In the genomic region with DNA sequence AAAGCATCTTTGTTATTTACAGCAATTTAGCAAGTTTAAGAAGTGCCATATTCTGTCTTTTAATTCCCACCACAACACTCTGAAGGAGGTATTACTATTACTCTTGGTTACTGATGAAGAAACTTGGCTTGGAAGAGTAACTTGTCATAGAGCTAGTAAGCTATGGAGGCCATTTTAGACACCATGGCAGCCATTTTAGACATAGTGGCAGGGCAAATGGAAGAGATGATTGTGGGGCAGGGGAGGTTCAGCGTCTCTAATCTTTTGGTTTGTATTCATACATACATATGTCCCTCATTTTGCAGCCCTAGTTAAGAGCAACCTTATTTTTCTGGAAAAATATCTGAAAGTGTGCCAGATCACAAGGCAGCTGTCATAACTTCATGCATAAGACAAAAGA, we compare ENCODE assay signal across 3 cellular contexts.
A peak's percentile ranks its signal among the peaks of the same experiment; 100 is the strongest.
TF ChIP-seq lines count a peak whose summit lies in the region.

No MANE protein-coding gene starts in this region.

TF ChIP-seq in GM23338, 12 proteins besides CTCF, POLR2A, EP300 and RAD21:
- TF ChIP-seq POLR2AphosphoS5 (IDR thresholded peaks at IDR 0.05; ENCODE audit: low read depth) (no peak), STAT1 (IDR thresholded peaks at IDR 0.05; ENCODE audit: unreplicated experiment) (no peak)
- TF ChIP-seq, protein P1, sequence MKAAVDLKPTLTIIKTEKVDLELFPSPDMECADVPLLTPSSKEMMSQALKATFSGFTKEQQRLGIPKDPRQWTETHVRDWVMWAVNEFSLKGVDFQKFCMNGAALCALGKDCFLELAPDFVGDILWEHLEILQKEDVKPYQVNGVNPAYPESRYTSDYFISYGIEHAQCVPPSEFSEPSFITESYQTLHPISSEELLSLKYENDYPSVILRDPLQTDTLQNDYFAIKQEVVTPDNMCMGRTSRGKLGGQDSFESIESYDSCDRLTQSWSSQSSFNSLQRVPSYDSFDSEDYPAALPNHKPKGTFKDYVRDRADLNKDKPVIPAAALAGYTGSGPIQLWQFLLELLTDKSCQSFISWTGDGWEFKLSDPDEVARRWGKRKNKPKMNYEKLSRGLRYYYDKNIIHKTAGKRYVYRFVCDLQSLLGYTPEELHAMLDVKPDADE (IDR thresholded peaks at IDR 0.05): no peak

TF ChIP-seq in HEK293, 187 proteins besides CTCF, POLR2A, EP300 and RAD21:
- TF ChIP-seq, protein P2, sequence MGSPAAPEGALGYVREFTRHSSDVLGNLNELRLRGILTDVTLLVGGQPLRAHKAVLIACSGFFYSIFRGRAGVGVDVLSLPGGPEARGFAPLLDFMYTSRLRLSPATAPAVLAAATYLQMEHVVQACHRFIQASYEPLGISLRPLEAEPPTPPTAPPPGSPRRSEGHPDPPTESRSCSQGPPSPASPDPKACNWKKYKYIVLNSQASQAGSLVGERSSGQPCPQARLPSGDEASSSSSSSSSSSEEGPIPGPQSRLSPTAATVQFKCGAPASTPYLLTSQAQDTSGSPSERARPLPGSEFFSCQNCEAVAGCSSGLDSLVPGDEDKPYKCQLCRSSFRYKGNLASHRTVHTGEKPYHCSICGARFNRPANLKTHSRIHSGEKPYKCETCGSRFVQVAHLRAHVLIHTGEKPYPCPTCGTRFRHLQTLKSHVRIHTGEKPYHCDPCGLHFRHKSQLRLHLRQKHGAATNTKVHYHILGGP (tag by site-specific recombination; IDR thresholded peaks at IDR 0.05): no peak
- 0 out of 2 replicates have a peak, but pooled peaks have one; percentile 48 for TF ChIP-seq YY1 (tag by site-specific recombination; IDR thresholded peaks at IDR 0.05)

TF ChIP-seq in H1, 55 proteins besides CTCF, POLR2A, EP300 and RAD21:
- TF ChIP-seq EGR1 (IDR thresholded peaks at IDR 0.05; ENCODE audit: borderline replicate concordance, low read depth, low read length): no peak
- TF ChIP-seq YY1 (IDR thresholded peaks at IDR 0.05; ENCODE audit: low read depth, low read length): peak; percentile 97
